Comparison of ENCODE assay signal across 12 cellular contexts in the genomic region with DNA sequence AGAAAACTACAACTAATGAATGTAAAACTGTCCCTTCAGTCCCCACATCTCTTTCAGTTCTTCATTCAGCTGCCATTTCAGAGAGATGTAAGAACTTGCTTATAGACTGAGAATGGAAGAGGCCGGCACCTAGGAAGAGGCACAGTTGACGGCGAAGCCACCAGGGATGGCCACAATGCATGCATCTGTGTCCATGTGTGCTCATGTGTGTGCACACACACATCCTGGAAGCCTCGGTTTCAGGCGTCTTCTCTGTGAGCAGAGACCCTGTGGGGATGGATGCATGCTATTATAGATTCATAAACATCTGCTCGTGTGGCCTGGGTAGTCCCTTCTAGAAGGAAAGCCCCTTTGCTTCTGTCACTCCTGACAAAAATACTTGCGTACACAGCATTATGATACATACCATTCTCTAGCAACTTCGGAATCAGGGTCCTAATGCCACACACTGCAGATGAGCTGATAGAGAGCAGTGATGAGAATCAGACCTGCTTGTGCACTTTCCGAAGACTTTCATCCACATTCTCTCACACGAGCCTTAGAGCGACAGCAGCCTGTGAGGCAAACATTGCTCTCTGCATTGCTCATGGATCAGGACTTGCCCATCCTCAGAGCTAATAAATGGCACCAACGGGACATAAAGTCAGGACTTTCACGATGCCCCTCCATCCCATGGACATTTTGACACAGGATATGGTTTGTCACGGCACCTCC.
DNase-seq lines count a peak whose midpoint lies in the region; ATAC-seq and TF ChIP-seq lines count a peak whose summit lies in the region.
"Had no signal": no experiment of that assay in that cellular context is flagged by ENCODE, and none has a peak within 500 bp of the region (broad histone marks: within the 10 kb centered on the region; RNA-seq: fewer than 3 reads in every experiment).

No MANE protein-coding gene starts in this region.

- peaks cover 58% of the 10 kb centered on the region for H3K4me1 ChIP-seq in OCI-LY3 (ENCODE audit: low read length)
- H3K4me1 ChIP-seq: A549 had no signal

- H2AFZ ChIP-seq in OCI-LY3 (ENCODE audit: low read depth, low read length), result peak overlapping the region; percentile 51

- CTCF ChIA-PET in GM10248 (lab: Yijun Ruan, JAX), result interaction anchor here (0.8 to 26.3 kb wide), 6 partner anchors 8 to 249 kb away, joined by 3 to 1898 read pairs (median 54); a partner anchor contains a TSS

- H3K36me3 ChIP-seq in OCI-LY3 (replicated peaks; ENCODE audit: low read depth, low read length), result no peaks in the 10 kb centered on the region

- TF ChIP-seq CTCF in GM10248 (IDR thresholded peaks at IDR 0.05; ENCODE audit: control extremely low read depth, extremely low read depth, low read depth, missing control alignments), result no peak
- TF ChIP-seq CTCF in OCI-LY3 (IDR thresholded peaks at IDR 0.05; ENCODE audit: low read depth, low read length), result no peak

- DNase-seq in GM10248 (ENCODE audit: extremely low spot score) (peak; percentile 60), NCI-H2171 (lab: John Stamatoyannopoulos, UW) (no peak), HUDEP-2 (lab: John Stamatoyannopoulos, UW; ENCODE audit: unreplicated experiment in 76 of 76) (no peak)
- DNase-seq: NCI-H748 treated with DMSO at 0.1 percent for 48 hours, RPMI8226 had no signal

- no peaks in the 10 kb centered on the region for H4K20me1 ChIP-seq in OCI-LY3 (ENCODE audit: insufficient read depth, low read length)

- H3K9ac ChIP-seq in OCI-LY3 (ENCODE audit: low read length), result peak overlapping the region; percentile 67

- no peaks in the 10 kb centered on the region for H3K9me3 ChIP-seq in OCI-LY3 (ENCODE audit: insufficient read depth, low read length)

- peak overlapping the region; percentile 95 for H3K4me2 ChIP-seq in OCI-LY3 (ENCODE audit: low read length)
- H3K4me2 ChIP-seq: A549 had no signal

- H3K27me3 ChIP-seq in OCI-LY3 (ENCODE audit: low read depth, low read length), result no peaks in the 10 kb centered on the region

- POLR2A ChIA-PET in GM10248 (lab: Yijun Ruan, JAX), result interaction anchor here (0.6 kb wide), 1 partner anchor 58 kb away, joined by 5 read pairs; no protein-coding TSS in a partner anchor

- peak; percentile 71 for ATAC-seq in GM19035 (IDR thresholded peaks at IDR 0.05; ENCODE audit: unreplicated experiment)
- peak; percentile 63 for ATAC-seq in HG02678 (IDR thresholded peaks at IDR 0.05; ENCODE audit: unreplicated experiment)
- ATAC-seq in HG02973 (IDR thresholded peaks at IDR 0.05; ENCODE audit: unreplicated experiment), result no peak
- no peak for ATAC-seq in HG02884 (IDR thresholded peaks at IDR 0.05; ENCODE audit: unreplicated experiment)
- ATAC-seq: A549, HCT116 had no signal

- no peaks in the 10 kb centered on the region for H3K79me2 ChIP-seq in OCI-LY3 (ENCODE audit: low read length)

- peak overlapping the region; percentile 92 for H3K27ac ChIP-seq in OCI-LY3 (ENCODE audit: low read length)
- H3K27ac ChIP-seq: A549 had no signal

- peak overlapping the region; percentile 75 for H3K4me3 ChIP-seq in OCI-LY3 (ENCODE audit: low read length)
- H3K4me3 ChIP-seq: A549 had no signal

Comparison
In these comparisons a context has a peak if more than half of its experiments do, and no peak if none do; other contexts are left out.
1. ATAC-seq: peak in GM19035 (single experiment) and HG02678 (single experiment); none in HG02973 (single experiment) and HG02884 (single experiment).